In the genomic region with DNA sequence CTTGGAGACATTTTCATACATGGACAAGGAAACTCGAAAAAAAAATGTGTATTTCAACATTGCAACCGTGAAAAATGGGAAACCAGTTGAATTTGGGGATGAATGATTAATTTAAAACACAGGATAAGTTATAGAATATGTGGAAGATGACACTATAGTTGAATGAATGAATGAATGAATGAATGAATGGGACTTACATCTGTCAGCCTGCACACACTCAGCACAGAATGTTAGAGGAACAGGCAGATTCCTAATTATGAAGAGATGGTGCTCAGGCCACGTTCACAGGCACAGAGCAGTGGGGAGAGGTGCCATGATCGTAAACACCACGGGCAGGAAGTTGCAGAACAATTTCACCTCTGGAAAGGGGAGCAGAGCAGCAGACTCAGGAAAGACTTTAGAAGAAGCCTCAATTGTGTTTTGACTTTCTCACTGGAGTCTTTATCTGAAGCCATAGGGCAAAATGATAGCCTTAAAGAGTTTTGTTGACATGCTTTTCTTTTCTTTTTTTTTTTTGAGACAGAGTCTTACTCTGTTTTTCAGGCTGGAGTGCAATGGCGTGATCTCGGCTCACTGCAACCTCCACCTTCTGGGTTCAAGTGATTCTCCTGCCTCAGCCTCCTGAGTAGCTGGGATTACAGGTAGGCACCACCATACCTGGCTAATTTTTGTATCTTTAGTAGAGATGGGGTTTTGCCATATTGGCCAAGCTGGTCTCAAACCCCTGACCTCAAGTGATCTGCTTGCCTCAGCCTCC, we compare ENCODE assay signal across 1 cellular context.
TF ChIP-seq lines count a peak whose summit lies in the region.

No MANE protein-coding gene starts in this region.

TF ChIP-seq in K562, 482 proteins besides CTCF, POLR2A, EP300 and RAD21:
- TF ChIP-seq, protein P1, sequence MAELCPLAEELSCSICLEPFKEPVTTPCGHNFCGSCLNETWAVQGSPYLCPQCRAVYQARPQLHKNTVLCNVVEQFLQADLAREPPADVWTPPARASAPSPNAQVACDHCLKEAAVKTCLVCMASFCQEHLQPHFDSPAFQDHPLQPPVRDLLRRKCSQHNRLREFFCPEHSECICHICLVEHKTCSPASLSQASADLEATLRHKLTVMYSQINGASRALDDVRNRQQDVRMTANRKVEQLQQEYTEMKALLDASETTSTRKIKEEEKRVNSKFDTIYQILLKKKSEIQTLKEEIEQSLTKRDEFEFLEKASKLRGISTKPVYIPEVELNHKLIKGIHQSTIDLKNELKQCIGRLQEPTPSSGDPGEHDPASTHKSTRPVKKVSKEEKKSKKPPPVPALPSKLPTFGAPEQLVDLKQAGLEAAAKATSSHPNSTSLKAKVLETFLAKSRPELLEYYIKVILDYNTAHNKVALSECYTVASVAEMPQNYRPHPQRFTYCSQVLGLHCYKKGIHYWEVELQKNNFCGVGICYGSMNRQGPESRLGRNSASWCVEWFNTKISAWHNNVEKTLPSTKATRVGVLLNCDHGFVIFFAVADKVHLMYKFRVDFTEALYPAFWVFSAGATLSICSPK (IDR thresholded peaks at IDR 0.05; ENCODE audit: borderline replicate concordance): 0 out of 2 replicates have a peak, but pooled peaks have one; percentile 18
- TF ChIP-seq, protein P2, sequence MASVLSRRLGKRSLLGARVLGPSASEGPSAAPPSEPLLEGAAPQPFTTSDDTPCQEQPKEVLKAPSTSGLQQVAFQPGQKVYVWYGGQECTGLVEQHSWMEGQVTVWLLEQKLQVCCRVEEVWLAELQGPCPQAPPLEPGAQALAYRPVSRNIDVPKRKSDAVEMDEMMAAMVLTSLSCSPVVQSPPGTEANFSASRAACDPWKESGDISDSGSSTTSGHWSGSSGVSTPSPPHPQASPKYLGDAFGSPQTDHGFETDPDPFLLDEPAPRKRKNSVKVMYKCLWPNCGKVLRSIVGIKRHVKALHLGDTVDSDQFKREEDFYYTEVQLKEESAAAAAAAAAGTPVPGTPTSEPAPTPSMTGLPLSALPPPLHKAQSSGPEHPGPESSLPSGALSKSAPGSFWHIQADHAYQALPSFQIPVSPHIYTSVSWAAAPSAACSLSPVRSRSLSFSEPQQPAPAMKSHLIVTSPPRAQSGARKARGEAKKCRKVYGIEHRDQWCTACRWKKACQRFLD (CRISPR knock-in tag; IDR thresholded peaks at IDR 0.05): peak; percentile 21; the same call in 1 of the 2 replicates
- no peak for TF ChIP-seq NR4A1 (CRISPR knock-in tag; IDR thresholded peaks at IDR 0.05)
- TF ChIP-seq NR4A1 (tag; IDR thresholded peaks at IDR 0.05): peak; percentile 28; the same call in 1 of the 2 replicates
- 0 out of 2 replicates have a peak, but pooled peaks have one; percentile 49 for TF ChIP-seq SMARCA5 (IDR thresholded peaks at IDR 0.05)
- peak; percentile 99 for TF ChIP-seq ZNF24 (IDR thresholded peaks at IDR 0.05)
- TF ChIP-seq, protein P3, sequence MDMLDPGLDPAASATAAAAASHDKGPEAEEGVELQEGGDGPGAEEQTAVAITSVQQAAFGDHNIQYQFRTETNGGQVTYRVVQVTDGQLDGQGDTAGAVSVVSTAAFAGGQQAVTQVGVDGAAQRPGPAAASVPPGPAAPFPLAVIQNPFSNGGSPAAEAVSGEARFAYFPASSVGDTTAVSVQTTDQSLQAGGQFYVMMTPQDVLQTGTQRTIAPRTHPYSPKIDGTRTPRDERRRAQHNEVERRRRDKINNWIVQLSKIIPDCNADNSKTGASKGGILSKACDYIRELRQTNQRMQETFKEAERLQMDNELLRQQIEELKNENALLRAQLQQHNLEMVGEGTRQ (CRISPR knock-in tag; IDR thresholded peaks at IDR 0.05): no peak
- TF ChIP-seq PTRF (tag; IDR thresholded peaks at IDR 0.05): 0 out of 2 replicates have a peak, but pooled peaks have one; percentile 30
- 0 out of 4 replicates have a peak, but pooled peaks of 1 of the 2 experiments have one; percentile 15 for TF ChIP-seq SRF (CRISPR knock-in tag; IDR thresholded peaks at IDR 0.05)
- TF ChIP-seq ZNF121 (CRISPR knock-in tag; conservative IDR thresholded peaks at IDR 0.05): no peak
- TF ChIP-seq KAT7 (CRISPR knock-in tag; IDR thresholded peaks at IDR 0.05; ENCODE audit: borderline replicate concordance): 0 out of 2 replicates have a peak, but pooled peaks have one; percentile 32
- TF ChIP-seq, protein P4, sequence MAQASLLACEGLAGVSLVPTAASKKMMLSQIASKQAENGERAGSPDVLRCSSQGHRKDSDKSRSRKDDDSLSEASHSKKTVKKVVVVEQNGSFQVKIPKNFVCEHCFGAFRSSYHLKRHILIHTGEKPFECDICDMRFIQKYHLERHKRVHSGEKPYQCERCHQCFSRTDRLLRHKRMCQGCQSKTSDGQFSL (CRISPR knock-in tag; IDR thresholded peaks at IDR 0.05): no peak
- TF ChIP-seq, protein P4 (tag; IDR thresholded peaks at IDR 0.05): peak in 1 of 2 experiments; percentile 76; a peak in 2 of 4 replicates
- 0 out of 2 replicates have a peak, but pooled peaks have one; percentile 49 for TF ChIP-seq CHCHD3 (CRISPR knock-in tag; IDR thresholded peaks at IDR 0.05)
- 0 out of 2 replicates have a peak, but pooled peaks have one; percentile 18 for TF ChIP-seq ADNP (tag; IDR thresholded peaks at IDR 0.05)
- TF ChIP-seq, protein P5, sequence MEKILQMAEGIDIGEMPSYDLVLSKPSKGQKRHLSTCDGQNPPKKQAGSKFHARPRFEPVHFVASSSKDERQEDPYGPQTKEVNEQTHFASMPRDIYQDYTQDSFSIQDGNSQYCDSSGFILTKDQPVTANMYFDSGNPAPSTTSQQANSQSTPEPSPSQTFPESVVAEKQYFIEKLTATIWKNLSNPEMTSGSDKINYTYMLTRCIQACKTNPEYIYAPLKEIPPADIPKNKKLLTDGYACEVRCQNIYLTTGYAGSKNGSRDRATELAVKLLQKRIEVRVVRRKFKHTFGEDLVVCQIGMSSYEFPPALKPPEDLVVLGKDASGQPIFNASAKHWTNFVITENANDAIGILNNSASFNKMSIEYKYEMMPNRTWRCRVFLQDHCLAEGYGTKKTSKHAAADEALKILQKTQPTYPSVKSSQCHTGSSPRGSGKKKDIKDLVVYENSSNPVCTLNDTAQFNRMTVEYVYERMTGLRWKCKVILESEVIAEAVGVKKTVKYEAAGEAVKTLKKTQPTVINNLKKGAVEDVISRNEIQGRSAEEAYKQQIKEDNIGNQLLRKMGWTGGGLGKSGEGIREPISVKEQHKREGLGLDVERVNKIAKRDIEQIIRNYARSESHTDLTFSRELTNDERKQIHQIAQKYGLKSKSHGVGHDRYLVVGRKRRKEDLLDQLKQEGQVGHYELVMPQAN (IDR thresholded peaks at IDR 0.05; ENCODE audit: borderline replicate concordance): peak; percentile 51; the same call in 1 of the 2 replicates
- 0 out of 2 replicates have a peak, but pooled peaks have one; percentile 17 for TF ChIP-seq ETV5 (CRISPR knock-in tag; IDR thresholded peaks at IDR 0.05; ENCODE audit: low read depth)
- 0 out of 4 replicates have a peak, but pooled peaks of 1 of the 2 experiments have one; percentile 28 for TF ChIP-seq TEAD1 (CRISPR knock-in tag; IDR thresholded peaks at IDR 0.05)
- no peak for TF ChIP-seq HNRNPH1 (optimal IDR thresholded peaks at IDR 0.05; ENCODE audit: low read depth, low read length)
- no peak for TF ChIP-seq DNMT1 (IDR thresholded peaks at IDR 0.05)
- TF ChIP-seq, protein P6, sequence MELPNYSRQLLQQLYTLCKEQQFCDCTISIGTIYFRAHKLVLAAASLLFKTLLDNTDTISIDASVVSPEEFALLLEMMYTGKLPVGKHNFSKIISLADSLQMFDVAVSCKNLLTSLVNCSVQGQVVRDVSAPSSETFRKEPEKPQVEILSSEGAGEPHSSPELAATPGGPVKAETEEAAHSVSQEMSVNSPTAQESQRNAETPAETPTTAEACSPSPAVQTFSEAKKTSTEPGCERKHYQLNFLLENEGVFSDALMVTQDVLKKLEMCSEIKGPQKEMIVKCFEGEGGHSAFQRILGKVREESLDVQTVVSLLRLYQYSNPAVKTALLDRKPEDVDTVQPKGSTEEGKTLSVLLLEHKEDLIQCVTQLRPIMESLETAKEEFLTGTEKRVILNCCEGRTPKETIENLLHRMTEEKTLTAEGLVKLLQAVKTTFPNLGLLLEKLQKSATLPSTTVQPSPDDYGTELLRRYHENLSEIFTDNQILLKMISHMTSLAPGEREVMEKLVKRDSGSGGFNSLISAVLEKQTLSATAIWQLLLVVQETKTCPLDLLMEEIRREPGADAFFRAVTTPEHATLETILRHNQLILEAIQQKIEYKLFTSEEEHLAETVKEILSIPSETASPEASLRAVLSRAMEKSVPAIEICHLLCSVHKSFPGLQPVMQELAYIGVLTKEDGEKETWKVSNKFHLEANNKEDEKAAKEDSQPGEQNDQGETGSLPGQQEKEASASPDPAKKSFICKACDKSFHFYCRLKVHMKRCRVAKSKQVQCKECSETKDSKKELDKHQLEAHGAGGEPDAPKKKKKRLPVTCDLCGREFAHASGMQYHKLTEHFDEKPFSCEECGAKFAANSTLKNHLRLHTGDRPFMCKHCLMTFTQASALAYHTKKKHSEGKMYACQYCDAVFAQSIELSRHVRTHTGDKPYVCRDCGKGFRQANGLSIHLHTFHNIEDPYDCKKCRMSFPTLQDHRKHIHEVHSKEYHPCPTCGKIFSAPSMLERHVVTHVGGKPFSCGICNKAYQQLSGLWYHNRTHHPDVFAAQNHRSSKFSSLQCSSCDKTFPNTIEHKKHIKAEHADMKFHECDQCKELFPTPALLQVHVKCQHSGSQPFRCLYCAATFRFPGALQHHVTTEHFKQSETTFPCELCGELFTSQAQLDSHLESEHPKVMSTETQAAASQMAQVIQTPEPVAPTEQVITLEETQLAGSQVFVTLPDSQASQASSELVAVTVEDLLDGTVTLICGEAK (IDR thresholded peaks at IDR 0.05): peak; percentile 27; the same call in 1 of the 2 replicates
- TF ChIP-seq, protein P6 (CRISPR knock-in tag; IDR thresholded peaks at IDR 0.05): no peak
TF ChIP-seq in K562: peak in this region for 15.
